In the genomic region with DNA sequence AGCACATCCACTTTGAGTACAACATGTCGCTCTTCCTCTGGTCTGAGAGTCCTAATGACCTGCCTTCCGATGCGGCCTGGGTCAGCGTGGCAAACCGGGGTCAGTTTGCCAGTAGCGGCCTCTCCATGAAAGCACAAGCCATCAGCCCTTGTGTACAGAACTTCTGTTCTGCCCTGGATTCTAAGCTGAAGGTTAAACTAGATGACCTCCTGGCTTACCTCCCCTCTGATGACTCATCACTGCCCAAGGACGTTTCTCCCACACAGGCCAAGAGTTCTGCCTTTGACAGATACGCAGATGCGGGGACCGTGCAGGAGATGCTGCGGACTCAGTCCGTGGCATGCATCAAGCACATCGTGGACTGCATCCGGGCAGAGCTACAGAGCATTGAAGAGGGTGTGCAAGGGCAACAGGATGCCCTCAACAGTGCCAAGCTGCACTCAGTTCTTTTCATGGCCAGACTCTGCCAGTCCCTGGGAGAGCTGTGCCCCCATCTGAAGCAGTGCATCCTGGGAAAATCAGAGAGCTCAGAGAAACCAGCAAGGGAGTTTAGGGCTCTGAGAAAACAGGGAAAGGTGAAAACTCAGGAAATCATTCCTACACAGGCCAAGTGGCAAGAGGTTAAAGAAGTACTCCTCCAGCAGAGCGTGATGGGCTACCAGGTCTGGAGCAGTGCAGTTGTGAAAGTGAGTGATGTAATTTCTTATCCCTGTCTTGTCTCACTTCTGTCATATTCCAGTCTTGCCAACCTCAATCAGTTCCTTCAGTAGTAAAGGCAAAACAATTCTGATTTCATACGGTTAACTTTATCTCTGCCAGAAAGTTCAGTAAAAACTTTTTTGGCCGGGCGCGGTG, we compare ENCODE assay signal across 19 cellular contexts. TPM values are rescaled to one million over a fixed set of nuclear protein-coding genes. Genes with fewer than 3 reads are reported as not detected.
A peak's percentile ranks its signal among the peaks of the same experiment; 100 is the strongest.
DNase-seq lines count a peak whose midpoint lies in the region; ATAC-seq and TF ChIP-seq lines count a peak whose summit lies in the region.
"Had no signal": no experiment of that assay in that cellular context is flagged by ENCODE, and none has a peak within 500 bp of the region (broad histone marks: within the 10 kb centered on the region; RNA-seq: fewer than 3 reads in every experiment).

No MANE protein-coding gene starts in this region.

- H3K27me3 Mint-ChIP-seq in activated naive CD4-positive, alpha-beta T cell treated with anti-CD3 and anti-CD28 coated beads for 36 hours (ENCODE audit: low read depth) = no peaks in the 10 kb centered on the region
- H3K27me3 Mint-ChIP-seq in activated naive CD4-positive, alpha-beta T cell treated with anti-CD3 and anti-CD28 coated beads, Interleukin-2, amount 10 ng/mL, durations not matched to agents 7 days and 5 days = no peaks in the 10 kb centered on the region
- no peaks in the 10 kb centered on the region for H3K27me3 Mint-ChIP-seq in progenitor cell of endocrine pancreas
- peaks cover 0 to 4% (median 3%) of the 10 kb centered on the region in 3 donors for H3K27me3 Mint-ChIP-seq in immature natural killer cell (ENCODE audit: low read depth in 3 of 3)
- H3K27me3 Mint-ChIP-seq: activated CD4-positive, alpha-beta T cell treated with anti-CD3 and anti-CD28 coated beads, Interleukin-2, amount 10 ng/mL, durations not matched to agents 7 days and 5 days; dendritic cell treated with granulocyte-macrophage colony-stimulating factor and Interleukin-4, amounts not matched to agents 40 ng/mL and 50 ng/mL, for 4 days had no signal

- TF ChIP-seq CTCF in heart left ventricle (IDR thresholded peaks at IDR 0.05) (no peak), progenitor cell of endocrine pancreas (IDR thresholded peaks at IDR 0.05; ENCODE audit: unreplicated experiment) (no peak)

- no peak overlapping the region for H3K4me3 ChIP-seq in heart left ventricle
- H3K4me3 ChIP-seq: esophagus muscularis mucosa, mucosa of descending colon, pancreas had no signal

- CTCF ChIA-PET in activated naive CD4-positive, alpha-beta T cell treated with anti-CD3 and anti-CD28 coated beads for 36 hours (lab: Charles Lee) = interaction anchor here (0.6 to 1.0 kb wide), 2 partner anchors 19 to 474 kb away, joined by 3 read pairs; no protein-coding TSS in a partner anchor
- CTCF ChIA-PET in activated naive CD4-positive, alpha-beta T cell treated with anti-CD3 and anti-CD28 coated beads, Interleukin-2, amount 10 ng/mL, durations not matched to agents 7 days and 5 days (lab: Charles Lee) = interaction anchor here (1.1 to 1.4 kb wide), 3 partner anchors 10 to 644 kb away, joined by 3 to 6 read pairs (median 3); no protein-coding TSS in a partner anchor

- no peak for TF ChIP-seq POLR2A in heart left ventricle (IDR thresholded peaks at IDR 0.05)

- H3K36me3 ChIP-seq in heart left ventricle = peaks cover 0 to 100% (median 98%) of the 10 kb centered on the region in 9 donors

- H3K4me1 ChIP-seq in heart left ventricle = peaks cover 0 to 28% (median 15%) of the 10 kb centered on the region in 12 donors

- intact Hi-C loops in activated naive CD4-positive, alpha-beta T cell treated with anti-CD3 and anti-CD28 coated beads for 36 hours (cut with micrococcal nuclease) = no loop called here
- intact Hi-C loops in heart left ventricle (cut with DNase I) = no loop called here

- peaks cover 22% of the 10 kb centered on the region for H3K4me1 Mint-ChIP-seq in activated naive CD4-positive, alpha-beta T cell treated with anti-CD3 and anti-CD28 coated beads for 36 hours (ENCODE audit: low read depth)
- peaks cover 27% of the 10 kb centered on the region for H3K4me1 Mint-ChIP-seq in activated naive CD4-positive, alpha-beta T cell treated with anti-CD3 and anti-CD28 coated beads, Interleukin-2, amount 10 ng/mL, durations not matched to agents 7 days and 5 days
- H3K4me1 Mint-ChIP-seq in progenitor cell of endocrine pancreas (ENCODE audit: low read depth) (peaks cover 34% of the 10 kb centered on the region), immature natural killer cell (peaks cover 23 to 36% of the 10 kb centered on the region in 2 donors)

- no peaks in the 10 kb centered on the region for H3K9me3 ChIP-seq in heart left ventricle
- H3K9me3 ChIP-seq: esophagus muscularis mucosa, mucosa of descending colon, pancreas had no signal

- H3K4me3 Mint-ChIP-seq in activated naive CD4-positive, alpha-beta T cell treated with anti-CD3 and anti-CD28 coated beads for 36 hours = no peak overlapping the region
- no peak overlapping the region for H3K4me3 Mint-ChIP-seq in activated naive CD4-positive, alpha-beta T cell treated with anti-CD3 and anti-CD28 coated beads, Interleukin-2, amount 10 ng/mL, durations not matched to agents 7 days and 5 days
- H3K4me3 Mint-ChIP-seq in progenitor cell of endocrine pancreas (ENCODE audit: low read depth) (no peak overlapping the region), immature natural killer cell (no peak overlapping the region)
- H3K4me3 Mint-ChIP-seq: activated CD4-positive, alpha-beta T cell treated with anti-CD3 and anti-CD28 coated beads, Interleukin-2, amount 10 ng/mL, durations not matched to agents 7 days and 5 days; activated T-cell treated with anti-CD3 and anti-CD28 coated beads, Interleukin-2, amount 50 U/mL, for 4 hours; dendritic cell treated with granulocyte-macrophage colony-stimulating factor and Interleukin-4, amounts not matched to agents 40 ng/mL and 50 ng/mL, for 4 days had no signal

- WGBS in heart left ventricle, 4 donors = 67 to 81% (median 78%) methylated on average over 18 to 19 of the region's 19 CpGs

- H3K27ac Mint-ChIP-seq in activated naive CD4-positive, alpha-beta T cell treated with anti-CD3 and anti-CD28 coated beads for 36 hours = peak overlapping the region; percentile 23
- no peak overlapping the region for H3K27ac Mint-ChIP-seq in activated naive CD4-positive, alpha-beta T cell treated with anti-CD3 and anti-CD28 coated beads, Interleukin-2, amount 10 ng/mL, durations not matched to agents 7 days and 5 days
- H3K27ac Mint-ChIP-seq in progenitor cell of endocrine pancreas = peak overlapping the region; percentile 71
- H3K27ac Mint-ChIP-seq in immature natural killer cell = peak overlapping the region in 2 of 6 donors; percentile 15 to 45
- H3K27ac Mint-ChIP-seq: activated CD4-positive, alpha-beta T cell treated with anti-CD3 and anti-CD28 coated beads, Interleukin-2, amount 10 ng/mL, durations not matched to agents 7 days and 5 days; dendritic cell treated with granulocyte-macrophage colony-stimulating factor and Interleukin-4, amounts not matched to agents 40 ng/mL and 50 ng/mL, for 4 days had no signal

- H3K27me3 ChIP-seq in heart left ventricle = no peaks in the 10 kb centered on the region
- H3K27me3 ChIP-seq: esophagus muscularis mucosa, pancreas had no signal

- no peak for DNase-seq in activated naive CD4-positive, alpha-beta T cell treated with anti-CD3 and anti-CD28 coated beads for 36 hours
- DNase-seq in activated naive CD4-positive, alpha-beta T cell treated with anti-CD3 and anti-CD28 coated beads, Interleukin-2, amount 10 ng/mL, durations not matched to agents 7 days and 5 days = no peak
- DNase-seq in heart left ventricle (peak in 2 of 5 donors; percentile 20 to 65), progenitor cell of endocrine pancreas (ENCODE audit: low spot score, unreplicated experiment) (no peak), NCI-H69 (lab: John Stamatoyannopoulos, UW) (no peak), immature natural killer cell (no peak), NOMO-1 treated with dmso at 0.1 percent for 144 hours (lab: John Stamatoyannopoulos, UW; ENCODE audit: unreplicated experiment) (no peak)
- DNase-seq: activated CD4-positive, alpha-beta T cell treated with anti-CD3 and anti-CD28 coated beads, Interleukin-2, amount 10 ng/mL, durations not matched to agents 7 days and 5 days; activated T-cell treated with anti-CD3 and anti-CD28 coated beads, Interleukin-2, amount 50 U/mL, for 4 hours; KG1; mucosa of descending colon; NCI-H1417 treated with DMSO at 0.1 percent for 48 hours; NCI-H345; stimulated activated naive CD4-positive, alpha-beta T cell treated with Interleukin-2 at 50 U/mL for 16 hours had no signal

- H3K36me3 Mint-ChIP-seq in activated naive CD4-positive, alpha-beta T cell treated with anti-CD3 and anti-CD28 coated beads for 36 hours (ENCODE audit: low read depth) = peaks cover 54% of the 10 kb centered on the region
- peaks cover 82% of the 10 kb centered on the region for H3K36me3 Mint-ChIP-seq in activated naive CD4-positive, alpha-beta T cell treated with anti-CD3 and anti-CD28 coated beads, Interleukin-2, amount 10 ng/mL, durations not matched to agents 7 days and 5 days
- H3K36me3 Mint-ChIP-seq in progenitor cell of endocrine pancreas (ENCODE audit: insufficient read depth) (peaks cover 48% of the 10 kb centered on the region), immature natural killer cell (peaks cover 20 to 44% (median 35%) of the 10 kb centered on the region in 3 donors)

- no peaks in the 10 kb centered on the region for H3K9me3 Mint-ChIP-seq in activated naive CD4-positive, alpha-beta T cell treated with anti-CD3 and anti-CD28 coated beads for 36 hours
- H3K9me3 Mint-ChIP-seq in activated naive CD4-positive, alpha-beta T cell treated with anti-CD3 and anti-CD28 coated beads, Interleukin-2, amount 10 ng/mL, durations not matched to agents 7 days and 5 days = no peaks in the 10 kb centered on the region
- no peaks in the 10 kb centered on the region for H3K9me3 Mint-ChIP-seq in progenitor cell of endocrine pancreas (ENCODE audit: low read depth)
- no peaks in the 10 kb centered on the region for H3K9me3 Mint-ChIP-seq in immature natural killer cell
- H3K9me3 Mint-ChIP-seq: activated CD4-positive, alpha-beta T cell treated with anti-CD3 and anti-CD28 coated beads, Interleukin-2, amount 10 ng/mL, durations not matched to agents 7 days and 5 days; activated T-cell treated with anti-CD3 and anti-CD28 coated beads, Interleukin-2, amount 50 U/mL, for 4 hours; dendritic cell treated with granulocyte-macrophage colony-stimulating factor and Interleukin-4, amounts not matched to agents 40 ng/mL and 50 ng/mL, for 4 days had no signal

- ATAC-seq in SK-N-SH treated with all-trans-retinoic acid at 6 μM for 48 hours (peak; percentile 8; the same call in 2 of the 3 replicates), heart left ventricle (peak; percentile 39 to 70 (median 62))
- ATAC-seq: activated T-cell treated with anti-CD3 and anti-CD28 coated beads, Interleukin-2, amount 50 U/mL, for 4 hours; mucosa of descending colon had no signal

- H3K27ac ChIP-seq in heart left ventricle = peak overlapping the region in 7 of 12 donors; percentile 6 to 63 (median 22)
- H3K27ac ChIP-seq: esophagus muscularis mucosa, pancreas had no signal

RNA-seq across cellular contexts. Expression of a gene that starts 8.6 kb away (rescaled TPM):
- 10 to 100 TPM; 31.4 to 32.1 TPM for total RNA-seq in activated naive CD4-positive, alpha-beta T cell treated with anti-CD3 and anti-CD28 coated beads for 36 hours
- total RNA-seq in heart left ventricle = 10 to 100 TPM; 38.4 to 65.6 (median 55.1) TPM
- 10 to 100 TPM; 20.2 to 78.7 TPM for polyA plus RNA-seq in heart left ventricle
- 50.5 and 54.5 TPM in 2 replicates for total RNA-seq in progenitor cell of endocrine pancreas
- 10 to 100 TPM in 2 of 3 donors, 1 to 10 TPM in 1; 9.6 to 33.6 (median 17.2) TPM for polyA plus RNA-seq in immature natural killer cell

RNA-seq across cellular contexts. Expression of a gene that starts 36.6 kb away (rescaled TPM):
- total RNA-seq in activated naive CD4-positive, alpha-beta T cell treated with anti-CD3 and anti-CD28 coated beads for 36 hours = not detected
- total RNA-seq in heart left ventricle (1 to 10 TPM in 3 of 9 donors, under 1 TPM in 6; 0.09 to 2.4 (median 0.23) TPM), progenitor cell of endocrine pancreas (2.6 TPM in 2 replicates)
- polyA plus RNA-seq in heart left ventricle (under 1 TPM; 0.12 to 0.27 TPM), immature natural killer cell (not detected)
- total RNA-seq: activated CD4-positive, alpha-beta T cell treated with anti-CD3 and anti-CD28 coated beads, Interleukin-2, amount 10 ng/mL, durations not matched to agents 7 days and 5 days had no signal
- polyA plus RNA-seq: keratinocyte had no signal
